9 cellular contexts compared by ENCODE assay signal in genomic region chr10:73871915-73872710, GRCh38. TPM values are rescaled to one million over a fixed set of nuclear protein-coding genes. Genes with fewer than 3 reads are reported as not detected.
DNase-seq lines count a peak whose midpoint lies in the region; ATAC-seq, FAIRE-seq and TF ChIP-seq lines count a peak whose summit lies in the region.
"Had no signal": no experiment of that assay in that cellular context is flagged by ENCODE, and none has a peak within 500 bp of the region (broad histone marks: within the 10 kb centered on the region; RNA-seq: fewer than 3 reads in every experiment).

No MANE protein-coding gene starts in this region.

- H3K18ac ChIP-seq in H9 (ENCODE audit: insufficient read length, low read depth, low read length): no peak overlapping the region

- no peak overlapping the region for H3K4ac ChIP-seq in H9 (ENCODE audit: low read depth, low read length)

- no peak overlapping the region for H2BK12ac ChIP-seq in H9 (ENCODE audit: insufficient read length, low read depth, low read length)

- no peaks in the 10 kb centered on the region for H3K9me3 Mint-ChIP-seq in H9

- H3K4me3 Mint-ChIP-seq in H9: peak overlapping the region; percentile 72 to 84; a peak in 4 of 5 replicates

- H3K36me3 ChIP-seq in GM12878 (ENCODE audit: control insufficient read depth in 2 of 2, insufficient read depth in 2 of 2, low read length in 1 of 2) (peaks cover 0 to 2% of the 10 kb centered on the region in 2 experiments; a peak in 2 of 4 replicates), lung (ENCODE audit: control insufficient read depth in 2 of 2, insufficient read depth in 2 of 2, low read length in 2 of 2) (peaks cover 0 to 20% of the 10 kb centered on the region in 2 donors)

- H3K56ac ChIP-seq in H9 (ENCODE audit: insufficient read length, low read depth, low read length): no peak overlapping the region

- no peak overlapping the region; the same call in 1 of the 2 replicates for H2BK15ac ChIP-seq in H9 (ENCODE audit: low read depth, low read length)

- CTCF ChIA-PET in A549 (lab: Yijun Ruan, JAX) (interaction anchor here (0.6 to 21.5 kb wide), 4 partner anchors 11 to 209 kb away, joined by 3 to 565 read pairs (median 3); no protein-coding TSS in a partner anchor), GM12878 (lab: Yijun Ruan, JAX) (interaction anchor here (0.6 to 1.9 kb wide), 5 partner anchors 20 to 88 kb away, joined by 3 to 7 read pairs (median 4); no protein-coding TSS in a partner anchor)

- TF ChIP-seq POLR2A in A549 (IDR thresholded peaks at IDR 0.05; ENCODE audit: low read length) (no peak), GM12878 (IDR thresholded peaks at IDR 0.05; ENCODE audit: low read depth, low read length) (no peak)

- in situ Hi-C loops in GM12878 (cut with MboI) (no loop called here), ACHN (cut with HindIII; ENCODE audit: low pct_ligation_motif_present, low pct_unique_long_range_greater_than_20kb, low sequenced_read_pairs) (no loop called here)

- FAIRE-seq in A549 (lab: Jason Lieb, UNC) (no peak), GM12878 (lab: Jason Lieb, UNC) (no peak)

- H3K4me1 Mint-ChIP-seq in H9: peaks cover 29 to 31% of the 10 kb centered on the region in 2 experiments

- H2AK5ac ChIP-seq in H9 (ENCODE audit: insufficient read length, low read length): no peak overlapping the region

- no peak overlapping the region for H2BK5ac ChIP-seq in H9 (ENCODE audit: insufficient read length, low read length)

- peaks cover 16 to 41% (median 19%) of the 10 kb centered on the region in 3 experiments; a peak in 6 of 7 replicates for H3K36me3 Mint-ChIP-seq in H9 (ENCODE audit: insufficient read depth in 1 of 3, low read depth in 3 of 3)

- POLR2A ChIA-PET in A549 (lab: Yijun Ruan, JAX): no interaction called here
- POLR2A ChIA-PET in GM12878 (lab: Charles Lee): interaction anchor here (0.7 kb wide), 1 partner anchor 109 kb away, joined by 3 read pairs; no protein-coding TSS in a partner anchor

- H3T11ph ChIP-seq in H9 (ENCODE audit: low read length): no peak overlapping the region

- H3K27me3 ChIP-seq in H9 (ENCODE audit: insufficient read depth, low read length) (no peaks in the 10 kb centered on the region), GM12878 (replicated peaks in 1 of 2; ENCODE audit: control insufficient read depth in 2 of 2, insufficient read depth in 2 of 2, low read length in 1 of 2) (no peaks in the 10 kb centered on the region), lung (ENCODE audit: control insufficient read depth, insufficient read depth) (no peaks in the 10 kb centered on the region)

- TF ChIP-seq CTCF in A549 (IDR thresholded peaks at IDR 0.05) (no peak), H9 (conservative IDR thresholded peaks at IDR 0.05) (peak; percentile 21; the same call in 1 of the 3 replicates), GM12878 (IDR thresholded peaks at IDR 0.05 in 2 of 3, conservative IDR thresholded peaks at IDR 0.05 in 1 of 3; ENCODE audit: control insufficient read depth in 2 of 3, extremely low read depth in 1 of 3, insufficient read depth in 1 of 3, low read depth in 3 of 3, low read length in 3 of 3) (peak in 2 of 3 experiments; percentile 24 to 27; a peak in 2 of 6 replicates), lung (IDR thresholded peaks at IDR 0.05; ENCODE audit: control extremely low read depth, extremely low read depth) (no peak)

- no peak overlapping the region for H2BK20ac ChIP-seq in H9 (ENCODE audit: low read depth, low read length, poor library complexity, severe bottlenecking)

- DNase-seq in A549 (ENCODE audit: low read depth in 1 of 2, low spot score in 1 of 2): no peak
- no peak for DNase-seq in H9
- no peak for DNase-seq in GM12878 (ENCODE audit: low read depth, low spot score)
- peak; percentile 71 for DNase-seq in lung (ENCODE audit: low spot score)
- no peak for DNase-seq in epidermal melanocyte (ENCODE audit: insufficient read length, low spot score)
- no peak for DNase-seq in ACHN

- H3K4me2 ChIP-seq in A549 (peak overlapping the region; percentile 90), H9 (ENCODE audit: insufficient read depth, insufficient read length, low read length) (no peak overlapping the region), GM12878 (ENCODE audit: control insufficient read depth, insufficient read depth) (no peak overlapping the region)

- H4K8ac ChIP-seq in H9 (replicated peaks; ENCODE audit: insufficient read length, low read depth, low read length): no peak overlapping the region

- no peaks in the 10 kb centered on the region for H3K79me1 ChIP-seq in H9 (ENCODE audit: insufficient read depth, low read depth, low read length, poor library complexity, severe bottlenecking)

- TF ChIP-seq EP300 in A549 (IDR thresholded peaks at IDR 0.05) (no peak), GM12878 (IDR thresholded peaks at IDR 0.05; ENCODE audit: borderline replicate concordance in 1 of 2, control insufficient read depth in 1 of 2, low read depth in 2 of 2, low read length in 2 of 2) (no peak)

- RAD21 ChIA-PET in GM12878 (lab: Charles Lee; ENCODE audit: unreplicated experiment): interaction anchor here (1.0 to 1.4 kb wide), 2 partner anchors 23 to 209 kb away, joined by 4 to 6 read pairs; no protein-coding TSS in a partner anchor

- BruUV-seq in GM12878 (replicated peaks; lab: Mats Ljungman, UMichigan): TSS peak; percentile 55

- intact Hi-C loops in GM12878 (cut with micrococcal nuclease; ENCODE audit: unreplicated experiment): no loop called here

- H3K23ac ChIP-seq in H9 (ENCODE audit: insufficient read length, low read depth, low read length): no peak overlapping the region

- H2BK120ac ChIP-seq in H9 (ENCODE audit: low read depth, low read length, poor library complexity, severe bottlenecking): no peak overlapping the region

- WGBS in A549 (ENCODE audit: missing lambda C conversion rate): 84% methylated on average over 7 of the region's 7 CpGs
- no CpG with 5 or more reads among the region's 7 CpGs for WGBS in H9 (ENCODE audit: extremely low coverage, insufficient read length, low lambda C conversion rate)
- WGBS in GM12878 (ENCODE audit: insufficient coverage, insufficient replicate concordance, low lambda C conversion rate, missing lambda C conversion rate): 83% methylated on average over 7 of the region's 7 CpGs
- 64 to 83% methylated on average over 7 of the region's 7 CpGs for WGBS in lung, 2 donors

- no peak overlapping the region for H3K14ac ChIP-seq in H9 (ENCODE audit: insufficient read depth, low read length)

- H3K4me1 ChIP-seq in A549: peaks cover 31% of the 10 kb centered on the region
- peaks cover 2% of the 10 kb centered on the region; the same call in 1 of the 2 replicates for H3K4me1 ChIP-seq in H9 (ENCODE audit: insufficient read depth, low read length)
- peaks cover 13% of the 10 kb centered on the region for H3K4me1 ChIP-seq in GM12878 (ENCODE audit: control insufficient read depth, insufficient read depth, low read length)
- peaks cover 5 to 16% of the 10 kb centered on the region in 2 donors for H3K4me1 ChIP-seq in lung (ENCODE audit: control insufficient read depth in 2 of 2, insufficient read depth in 2 of 2, low read length in 2 of 2)

- TF ChIP-seq RAD21 in A549 (conservative IDR thresholded peaks at IDR 0.05 in 1 of 2, IDR thresholded peaks at IDR 0.05 in 1 of 2): no peak
- TF ChIP-seq RAD21 in GM12878 (IDR thresholded peaks at IDR 0.05; ENCODE audit: insufficient read depth, low read depth, low read length): no peak

- no peaks in the 10 kb centered on the region for H3K9me3 ChIP-seq in A549
- no peaks in the 10 kb centered on the region for H3K9me3 ChIP-seq in H9 (ENCODE audit: control insufficient read depth, low read depth, low read length)
- no peaks in the 10 kb centered on the region for H3K9me3 ChIP-seq in GM12878 (replicated peaks; ENCODE audit: control insufficient read depth, insufficient read depth, low read length)
- H3K9me3 ChIP-seq in lung (ENCODE audit: control insufficient read depth in 2 of 2, insufficient read depth in 1 of 2, low read length in 1 of 2): peaks cover 0 to 2% of the 10 kb centered on the region in 2 donors

- SMC1A ChIA-PET in GM12878 (lab: Charles Lee; ENCODE audit: uncharacterized antibody, unreplicated experiment): interaction anchor here (1.9 kb wide), 1 partner anchor 22 kb away, joined by 4 read pairs; no protein-coding TSS in a partner anchor

- no peak overlapping the region for H2AFZ ChIP-seq in H9 (ENCODE audit: low read length)
- H2AFZ ChIP-seq in GM12878 (ENCODE audit: control insufficient read depth, low read depth, low read length): no peak overlapping the region

- H3K4me3 ChIP-seq in A549: no peak overlapping the region
- no peak overlapping the region for H3K4me3 ChIP-seq in GM12878
- H3K4me3 ChIP-seq in lung: no peak overlapping the region

- peaks cover 3% of the 10 kb centered on the region for H3K23me2 ChIP-seq in H9 (ENCODE audit: insufficient read length, low read depth, low read length, poor library complexity, severe bottlenecking)

- peaks cover 6% of the 10 kb centered on the region; the same call in 1 of the 2 replicates for H3K27me3 Mint-ChIP-seq in H9 (ENCODE audit: low read depth)

- ATAC-seq in A549: peak in 1 of 2 experiments; percentile 34; a peak in 3 of 6 replicates
- no peak for ATAC-seq in GM12878
- no peak for ATAC-seq in lung (ENCODE audit: insufficient read depth, low FRiP score)
- ATAC-seq in GM18868 (IDR thresholded peaks at IDR 0.05; ENCODE audit: unreplicated experiment): no peak
- ATAC-seq in HG03457 (IDR thresholded peaks at IDR 0.05; ENCODE audit: unreplicated experiment): no peak

- H3K9ac ChIP-seq in H9 (ENCODE audit: extremely low read depth, insufficient read length, low read length): no peak overlapping the region
- H3K9ac ChIP-seq in GM12878 (ENCODE audit: control insufficient read depth, insufficient read depth, low read length): no peak overlapping the region

- H3K27ac ChIP-seq in A549: no peak overlapping the region
- no peak overlapping the region for H3K27ac ChIP-seq in H9 (ENCODE audit: insufficient read length, low read depth, low read length)
- no peak overlapping the region for H3K27ac ChIP-seq in GM12878 (ENCODE audit: control insufficient read depth, insufficient read depth)
- peak overlapping the region in 1 of 2 donors; percentile 55 for H3K27ac ChIP-seq in lung (ENCODE audit: low read depth in 1 of 2, low read length in 1 of 2)
- H3K27ac ChIP-seq: HL-60 had no signal

- no peak overlapping the region for H3K27ac Mint-ChIP-seq in H9

- peaks cover 2% of the 10 kb centered on the region for H4K20me1 ChIP-seq in H9 (ENCODE audit: control insufficient read depth, insufficient read depth, insufficient read length)
- no peaks in the 10 kb centered on the region for H4K20me1 ChIP-seq in GM12878 (ENCODE audit: control insufficient read depth, insufficient read depth)

- H4K5ac ChIP-seq in H9 (ENCODE audit: insufficient read length, low read depth, low read length): no peak overlapping the region

- H3K79me2 ChIP-seq in H9 (ENCODE audit: insufficient read depth, low read length): no peaks in the 10 kb centered on the region; the same call in 1 of the 2 replicates
- H3K79me2 ChIP-seq in GM12878 (ENCODE audit: control insufficient read depth, insufficient read depth, low read length): peaks cover 6% of the 10 kb centered on the region

- no peak overlapping the region for H4K91ac ChIP-seq in H9 (ENCODE audit: insufficient read length, low read depth, low read length)

RNA-seq across cellular contexts. Expression of gene CAMK2G, which starts 2.2 kb away (rescaled TPM):
- polyA plus RNA-seq in A549 (2011; rRNA removed) (22.6 and 27.5 TPM in 2 replicates), A549 (2017; fragmentation: RNase III; extraction: RNeasy Plus Mini Kit Qiagen cat#74134 plus additional on column Dnase treatment) (22.8 to 26.6 TPM (median 25.5 TPM) in 3 replicates), GM12878 (2011; rRNA removed) (14.3 and 19.7 TPM in 2 replicates), GM12878 (2014; fragmentation: Illumina TruSeq; extraction: Trizol) (21.1 and 22.9 TPM in 2 replicates), GM12878 (2014; fragmentation: Nextera tagmentation; extraction: Ambion mirVana) (1 to 10 TPM; 5.5 to 6.9 TPM), GM12878 (2014; rRNA removed) (23.4 and 24.3 TPM in 2 replicates), GM12878 (2016; fragmentation: Nextera tagmentation; extraction: Ambion mirVana) (10 to 100 TPM; 13.9 TPM), lung (10 to 100 TPM; 15.8 to 19.4 TPM)
- 30.6 and 33.7 TPM in 2 replicates for polyA plus RNA-seq in A549 (2012; cell fraction: cytosol; rRNA removed)
- polyA plus RNA-seq in A549 (2012; cell fraction: nucleus; rRNA removed): 61.5 and 75.3 TPM in 2 replicates
- 22.9 and 33.4 TPM in 2 replicates for polyA minus RNA-seq in A549 (2011; rRNA and poly(A)+ RNA removed)
- total RNA-seq in H9 (2021) (30.4 and 31.8 TPM in 2 replicates), GM12878 (2014; rRNA removed) (15.9 and 18.0 TPM in 2 replicates), GM12878 (2014; rRNA removed; fragmentation: Illumina TruSeq; extraction: Trizol) (15.1 and 15.8 TPM in 2 replicates), GM12878 (2021) (18.9 and 20.9 TPM in 2 replicates), lung (10 to 100 TPM; 38.6 to 41.1 TPM)
- 42.9 and 44.2 TPM in 2 replicates for total RNA-seq in GM12878 (2013; cell fraction: nucleolus; rRNA removed)
- polyA plus RNA-seq in GM12878 (2011; ENCODE audit: low read depth): 8.6 TPM
- 19.0 and 21.6 TPM in 2 replicates for polyA plus RNA-seq in GM12878 (2011; cell fraction: cytosol; rRNA removed)
- polyA plus RNA-seq in GM12878 (2011; cell fraction: nucleus; rRNA removed): 39.5 and 45.1 TPM in 2 replicates
- polyA plus RNA-seq in GM12878 (2012): 10.3 and 10.8 TPM in 2 replicates
- polyA minus RNA-seq in GM12878 (2011; rRNA and poly(A)+ RNA removed): 17.9 and 21.1 TPM in 2 replicates
- polyA minus RNA-seq in GM12878 (2011; cell fraction: cytosol; rRNA and poly(A)+ RNA removed): 4.0 and 7.3 TPM in 2 replicates
- polyA minus RNA-seq in GM12878 (2011; cell fraction: nucleus; rRNA and poly(A)+ RNA removed): 11.5 and 22.0 TPM in 2 replicates

RNA-seq across cellular contexts. Expression of gene PLAU, which starts 38.8 kb away (rescaled TPM):
- 75.8 and 84.3 TPM in 2 replicates for polyA plus RNA-seq in A549 (2011; rRNA removed)
- 78.1 and 96.1 TPM in 2 replicates for polyA plus RNA-seq in A549 (2012; cell fraction: cytosol; rRNA removed)
- polyA plus RNA-seq in A549 (2012; cell fraction: nucleus; rRNA removed): 128 and 152 TPM in 2 replicates
- polyA plus RNA-seq in A549 (2017; fragmentation: RNase III; extraction: RNeasy Plus Mini Kit Qiagen cat#74134 plus additional on column Dnase treatment): 82.6 to 88.3 TPM (median 87.2 TPM) in 3 replicates
- polyA minus RNA-seq in A549 (2011; rRNA and poly(A)+ RNA removed): 47.2 and 50.6 TPM in 2 replicates
- 15.0 and 16.2 TPM in 2 replicates for total RNA-seq in H9 (2021)
- total RNA-seq in GM12878 (2013; cell fraction: nucleolus; rRNA removed): 11.2 and 14.9 TPM in 2 replicates
- total RNA-seq in GM12878 (2014; rRNA removed): 11.2 and 11.9 TPM in 2 replicates
- total RNA-seq in GM12878 (2014; rRNA removed; fragmentation: Illumina TruSeq; extraction: Trizol): 9.3 and 16.0 TPM in 2 replicates
- total RNA-seq in GM12878 (2021): 15.2 and 17.1 TPM in 2 replicates
- 0.20 TPM for polyA plus RNA-seq in GM12878 (2011; ENCODE audit: low read depth)
- 2.0 and 2.5 TPM in 2 replicates for polyA plus RNA-seq in GM12878 (2011; rRNA removed)
- 3.2 and 4.3 TPM in 2 replicates for polyA plus RNA-seq in GM12878 (2011; cell fraction: cytosol; rRNA removed)
- 5.4 and 7.6 TPM in 2 replicates for polyA plus RNA-seq in GM12878 (2011; cell fraction: nucleus; rRNA removed)
- 0.54 and 1.2 TPM in 2 replicates for polyA plus RNA-seq in GM12878 (2012)
- polyA plus RNA-seq in GM12878 (2014; fragmentation: Illumina TruSeq; extraction: Trizol): 10.4 and 12.8 TPM in 2 replicates
- 1 to 10 TPM; 5.7 to 8.0 TPM for polyA plus RNA-seq in GM12878 (2014; fragmentation: Nextera tagmentation; extraction: Ambion mirVana)
- 11.1 and 12.2 TPM in 2 replicates for polyA plus RNA-seq in GM12878 (2014; rRNA removed)
- 10 to 100 TPM; 16.9 to 20.9 TPM for polyA plus RNA-seq in GM12878 (2016; fragmentation: Nextera tagmentation; extraction: Ambion mirVana)
- polyA minus RNA-seq in GM12878 (2011; rRNA and poly(A)+ RNA removed): 2.0 and 2.3 TPM in 2 replicates
- polyA minus RNA-seq in GM12878 (2011; cell fraction: cytosol; rRNA and poly(A)+ RNA removed): 0.62 and 1.2 TPM in 2 replicates
- polyA minus RNA-seq in GM12878 (2011; cell fraction: nucleus; rRNA and poly(A)+ RNA removed): 1.1 and 1.2 TPM in 2 replicates
- 10 to 100 TPM; 13.5 to 23.0 TPM for total RNA-seq in lung
- polyA plus RNA-seq in lung: 10 to 100 TPM; 11.6 to 36.7 TPM

Comparison
In these comparisons a context has a peak if more than half of its experiments do, and no peak if none do; other contexts are left out.
1. CTCF ChIP-seq: peak in H9 (single experiment) and GM12878 (2 of 3); none in A549 (single experiment) and lung (single experiment).
2. Of the 24 proteins assayed by ChIP-seq in both GM12878 and A549: peak only in GM12878: CTCF; only in A549: none; in both: none; in neither: 23.